In genomic region chr11:72084076-72084475, GRCh38 we compare ENCODE assay signal across 20 cellular contexts. TPM values are rescaled to one million over a fixed set of nuclear protein-coding genes. Genes with fewer than 3 reads are reported as not detected.
"Had no signal": no experiment of that assay in that cellular context is flagged by ENCODE, and none has a peak within 500 bp of the region (broad histone marks: within the 10 kb centered on the region; RNA-seq: fewer than 3 reads in every experiment).

No MANE protein-coding gene starts in this region.

- H3K27me3 ChIP-seq: upper lobe of left lung had no signal

- H3K9me3 ChIP-seq: upper lobe of left lung had no signal

- H3K9me3 Mint-ChIP-seq: activated CD4-positive, alpha-beta memory T cell treated with anti-CD3 and anti-CD28 coated beads, Interleukin-2, amount 10 ng/mL, durations not matched to agents 7 days and 5 days; activated T-cell treated with anti-CD3 and anti-CD28 coated beads, Interleukin-2, amount 50 U/mL, for 4 hours; effector memory CD8-positive, alpha-beta T cell; neural crest cell; stimulated activated naive CD8-positive, alpha-beta T cell treated with anti-CD3 and anti-CD28 coated beads, Interleukin-15, Interleukin-2, amounts not matched to agents 100 ng/mL and 50 ng/mL, for 24 hours; T-helper 1 cell treated with Interleukin-12 subunit alpha and Interleukin-12 subunit beta and Interleukin-4 antibody, amounts not matched to agents 30 μg/mL and 1 μg/mL, for 36 hours had no signal

- H3K4me3 ChIP-seq: upper lobe of left lung had no signal

- DNase-seq: activated CD4-positive, alpha-beta memory T cell treated with anti-CD3 and anti-CD28 coated beads, Interleukin-2, amount 10 ng/mL, durations not matched to agents 7 days and 5 days; activated CD4-positive, alpha-beta T cell treated with anti-CD3 and anti-CD28 coated beads for 4 hours; activated effector memory CD4-positive, alpha-beta T cell treated with Interleukin-2 at 50 U/mL for 16 hours; activated naive CD4-positive, alpha-beta T cell treated with anti-CD3 and anti-CD28 coated beads, Interleukin-2, amount 50 U/mL, for 16 hours; activated T-cell treated with anti-CD3 and anti-CD28 coated beads, Interleukin-2, amount 50 U/mL, for 4 hours; caudate nucleus; cortex of kidney; effector memory CD8-positive, alpha-beta T cell; upper lobe of left lung had no signal

- H3K27ac ChIP-seq: upper lobe of left lung had no signal

- ATAC-seq: activated T-cell treated with anti-CD3 and anti-CD28 coated beads, Interleukin-2, amount 50 U/mL, for 4 hours; effector memory CD8-positive, alpha-beta T cell; sciatic nerve had no signal

- H3K27me3 Mint-ChIP-seq: activated CD4-positive, alpha-beta memory T cell treated with anti-CD3 and anti-CD28 coated beads, Interleukin-2, amount 10 ng/mL, durations not matched to agents 7 days and 5 days; effector memory CD8-positive, alpha-beta T cell; stimulated activated naive CD8-positive, alpha-beta T cell treated with anti-CD3 and anti-CD28 coated beads, Interleukin-15, Interleukin-2, amounts not matched to agents 100 ng/mL and 50 ng/mL, for 24 hours had no signal

- H3K4me3 Mint-ChIP-seq: activated CD4-positive, alpha-beta memory T cell treated with anti-CD3 and anti-CD28 coated beads, Interleukin-2, amount 10 ng/mL, durations not matched to agents 7 days and 5 days; activated T-cell treated with anti-CD3 and anti-CD28 coated beads, Interleukin-2, amount 50 U/mL, for 4 hours; effector memory CD8-positive, alpha-beta T cell; stimulated activated naive CD8-positive, alpha-beta T cell treated with anti-CD3 and anti-CD28 coated beads, Interleukin-15, Interleukin-2, amounts not matched to agents 100 ng/mL and 50 ng/mL, for 24 hours; T-helper 1 cell treated with Interleukin-12 subunit alpha and Interleukin-12 subunit beta and Interleukin-4 antibody, amounts not matched to agents 30 μg/mL and 1 μg/mL, for 36 hours had no signal

- H3K27ac Mint-ChIP-seq: activated CD4-positive, alpha-beta memory T cell treated with anti-CD3 and anti-CD28 coated beads, Interleukin-2, amount 10 ng/mL, durations not matched to agents 7 days and 5 days; stimulated activated naive CD8-positive, alpha-beta T cell treated with anti-CD3 and anti-CD28 coated beads, Interleukin-15, Interleukin-2, amounts not matched to agents 100 ng/mL and 50 ng/mL, for 24 hours had no signal

RNA-seq across cellular contexts. Expression of gene TOMT, which starts 21.6 kb away (rescaled TPM):
- total RNA-seq: activated CD4-positive, alpha-beta memory T cell treated with anti-CD3 and anti-CD28 coated beads, Interleukin-2, amount 10 ng/mL, durations not matched to agents 7 days and 5 days; activated T-cell treated with anti-CD3 and anti-CD28 coated beads, Interleukin-2, amount 50 U/mL, for 4 hours; epithelial cell of proximal tubule; frontal cortex; lower leg skin; mesenteric fat pad; neural crest cell; osteocyte; sciatic nerve; temporal lobe had no signal
- polyA plus RNA-seq: adipose tissue had no signal
